ENCODE assay signal across 34 cellular contexts in the genomic region with DNA sequence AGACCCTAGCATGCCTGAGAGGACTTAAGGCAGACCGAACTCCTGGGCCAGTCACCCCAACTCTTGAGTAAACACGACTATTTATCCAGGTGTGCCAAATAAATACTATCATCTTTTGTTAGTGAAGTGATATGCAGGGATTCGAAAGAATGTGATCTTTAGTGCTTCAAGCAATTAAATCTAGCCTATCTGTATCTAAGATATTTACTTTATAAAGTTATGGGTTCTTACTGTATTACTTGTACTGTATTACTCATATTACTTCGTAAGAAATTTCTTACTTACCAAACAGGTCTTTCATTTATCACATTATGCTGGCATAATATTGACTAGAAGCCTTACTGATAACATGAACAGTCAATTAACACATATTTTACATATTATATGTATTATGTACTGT.
"Had no signal": no experiment of that assay in that cellular context is flagged by ENCODE, and none has a peak within 500 bp of the region (broad histone marks: within the 10 kb centered on the region; RNA-seq: fewer than 3 reads in every experiment).

No MANE protein-coding gene starts in this region.

- H3K36me3 ChIP-seq: WERI-Rb-1 had no signal

- DNase-seq: activated CD4-positive, alpha-beta memory T cell treated with anti-CD3 and anti-CD28 coated beads, Interleukin-2, amount 10 ng/mL, durations not matched to agents 7 days and 5 days; activated CD4-positive, alpha-beta T cell treated with anti-CD3 and anti-CD28 coated beads for 1 hour; activated CD4-positive, alpha-beta T cell treated with anti-CD3 and anti-CD28 coated beads for 48 hours; activated CD4-positive, CD25-positive, alpha-beta regulatory T cell; activated CD8-positive, alpha-beta memory T cell treated with anti-CD3 and anti-CD28 coated beads for 24 hours; activated CD8-positive, alpha-beta memory T cell treated with anti-CD3 and anti-CD28 coated beads, Interleukin-2, amount 10 ng/mL, durations not matched to agents 7 days and 5 days; activated CD8-positive, alpha-beta memory T cell treated with anti-CD3 and anti-CD28 coated beads, Interleukin-2, amount 50 U/mL, for 48 hours; activated effector memory CD4-positive, alpha-beta T cell treated with Interleukin-2 at 50 U/mL for 16 hours; activated naive CD4-positive, alpha-beta T cell treated with anti-CD3 and anti-CD28 coated beads, Interleukin-2, amount 10 ng/mL, durations not matched to agents 7 days and 5 days; activated naive CD8-positive, alpha-beta T cell treated with anti-CD3 and anti-CD28 coated beads, Interleukin-2, amount 50 U/mL, for 24 hours; activated T-cell treated with anti-CD3 and anti-CD28 coated beads, Interleukin-2, amount 50 U/mL, for 48 hours; anterior cingulate cortex; central memory CD4-positive, alpha-beta T cell; Kasumi-1; KG1; MM.1S; MV-4-11; NCI-H1092; NCI-H1694 treated with DMSO at 0.1 percent for 48 hours; NCI-H2029; NCI-H2107; NCI-H226; NCI-H446 treated with DMSO at 0.1 percent for 48 hours; NK-92 treated with Interleukin-12 subunit alpha and Interleukin-12 subunit beta, amount 100 ng/mL, for 24 hours; PC-9; SIG-M5; T-helper 1 cell; T-helper 2 cell; T-helper 9 cell had no signal

- H3K4me3 ChIP-seq: PC-9 had no signal

- FAIRE-seq: colon, RCC 7860 had no signal

- ATAC-seq: activated CD8-positive, alpha-beta memory T cell treated with anti-CD3 and anti-CD28 coated beads, Interleukin-2, amount 10 ng/mL, durations not matched to agents 7 days and 5 days; activated naive CD8-positive, alpha-beta T cell treated with anti-CD3 and anti-CD28 coated beads, Interleukin-2, amount 50 U/mL, for 24 hours; Right ventricle myocardium inferior; SK-N-SH treated with all-trans-retinoic acid at 6 μM for 48 hours had no signal
